Comparison of ENCODE assay signal across 20 cellular contexts in the genomic region with DNA sequence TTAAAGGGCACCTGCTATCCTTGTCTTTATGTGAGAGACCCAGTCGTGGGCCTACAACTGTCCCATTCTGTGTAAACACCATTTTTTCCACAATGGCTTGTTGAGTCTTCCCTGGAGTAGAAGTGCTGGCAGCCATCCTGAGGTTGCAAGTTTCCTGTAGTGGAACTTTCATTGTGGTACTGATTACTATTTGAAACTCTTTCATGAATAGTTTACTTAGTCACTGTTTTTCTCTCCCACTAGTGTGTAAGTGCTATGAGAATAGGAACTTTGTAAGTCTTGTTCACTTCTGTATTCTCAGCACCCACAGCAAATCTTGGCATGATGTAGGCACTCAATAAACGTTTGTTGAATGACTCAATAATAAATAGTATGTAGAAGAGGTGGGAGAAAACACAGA. TPM values are rescaled to one million over a fixed set of nuclear protein-coding genes. Genes with fewer than 3 reads are reported as not detected.
DNase-seq lines count a peak whose midpoint lies in the region; TF ChIP-seq lines count a peak whose summit lies in the region.
"Had no signal": no experiment of that assay in that cellular context is flagged by ENCODE, and none has a peak within 500 bp of the region (broad histone marks: within the 10 kb centered on the region; RNA-seq: fewer than 3 reads in every experiment).

No MANE protein-coding gene starts in this region.

- no peaks in the 10 kb centered on the region for H3K9me3 ChIP-seq in smooth muscle cell (replicated peaks; ENCODE audit: low read depth)
- H3K9me3 ChIP-seq: Peyer's patch had no signal

- H3K9ac ChIP-seq in smooth muscle cell (ENCODE audit: low read depth), result no peak overlapping the region

- H3K4me2 ChIP-seq in smooth muscle cell, result no peak overlapping the region

- in situ Hi-C loops in astrocyte of the spinal cord (cut with HindIII; ENCODE audit: low sequenced_read_pairs), result no loop called here

- TF ChIP-seq CTCF in astrocyte of the spinal cord (IDR thresholded peaks at IDR 0.05; ENCODE audit: low read depth, low read length) (no peak), smooth muscle cell (IDR thresholded peaks at IDR 0.05; ENCODE audit: borderline replicate concordance, insufficient read depth, poor library complexity, severe bottlenecking) (no peak)

- H3K79me2 ChIP-seq in smooth muscle cell (ENCODE audit: low read depth), result peaks cover 94% of the 10 kb centered on the region

- no peaks in the 10 kb centered on the region for H3K27me3 ChIP-seq in smooth muscle cell (ENCODE audit: low read depth)
- H3K27me3 ChIP-seq: Peyer's patch had no signal

- DNase-seq in NCI-H69 (lab: John Stamatoyannopoulos, UW) (peak; percentile 9), astrocyte of the spinal cord (ENCODE audit: low read depth, low spot score) (peak; percentile 71), foreskin melanocyte (peak; percentile 68), smooth muscle cell (lab: John Stamatoyannopoulos, UW; ENCODE audit: unreplicated experiment) (no peak), AG20443 (ENCODE audit: low spot score) (no peak), DMS79 treated with DMSO at 0.1 percent for 48 hours (lab: John Stamatoyannopoulos, UW) (no peak), NCI-H510A (lab: John Stamatoyannopoulos, UW) (no peak)
- no peak for DNase-seq in activated naive CD4-positive, alpha-beta T cell treated with anti-CD3 and anti-CD28 coated beads, Interleukin-2, amount 50 U/mL, for 16 hours
- DNase-seq: CD8-positive, alpha-beta T cell; KG1; NCI-H1048; NCI-H1436 treated with DMSO at 0.1 percent for 48 hours; NCI-H2029 treated with DMSO at 0.1 percent for 48 hours; NCI-H2171 treated with DMSO at 0.1 percent for 48 hours; NCI-H510A treated with DMSO at 0.1 percent for 48 hours; Peyer's patch; Right ventricle myocardium superior had no signal

- H2AFZ ChIP-seq in smooth muscle cell (ENCODE audit: low read depth), result no peak overlapping the region

- 52% methylated on average over 2 of the region's 2 CpGs for WGBS in smooth muscle cell (ENCODE audit: low lambda C conversion rate)

- H4K20me1 ChIP-seq in smooth muscle cell (ENCODE audit: low read depth), result no peaks in the 10 kb centered on the region

- peak overlapping the region; percentile 5 for H3K27ac ChIP-seq in smooth muscle cell (ENCODE audit: low read depth)
- H3K27ac ChIP-seq: Peyer's patch had no signal

- H3K4me1 ChIP-seq in smooth muscle cell (ENCODE audit: low read depth), result peaks cover 30% of the 10 kb centered on the region

- H3F3A ChIP-seq in smooth muscle cell (ENCODE audit: low read depth), result peaks cover 4% of the 10 kb centered on the region

- H3K36me3 ChIP-seq in smooth muscle cell (ENCODE audit: low read depth), result no peaks in the 10 kb centered on the region
- H3K36me3 ChIP-seq: Peyer's patch had no signal

- H3K4me3 ChIP-seq in astrocyte of the spinal cord (ENCODE audit: low read depth, low read length) (no peak overlapping the region), smooth muscle cell (no peak overlapping the region)
- H3K4me3 ChIP-seq: Peyer's patch had no signal

RNA-seq across cellular contexts. Expression of a gene that starts 48.6 kb away (rescaled TPM):
- total RNA-seq in smooth muscle cell, result 106 and 129 TPM in 2 replicates
- polyA plus RNA-seq in smooth muscle cell, result 62.8 and 88.1 TPM in 2 replicates
- total RNA-seq: CD8-positive, alpha-beta T cell; G401; HepG2; MCF 10A had no signal

Comparison
In these comparisons a context has a peak if more than half of its experiments do, and no peak if none do; other contexts are left out.
1. DNase-seq: peak in NCI-H69 (single experiment), astrocyte of the spinal cord (single experiment) and foreskin melanocyte (single experiment); none in smooth muscle cell (single experiment), AG20443 (single experiment), activated naive CD4-positive, alpha-beta T cell treated with anti-CD3 and anti-CD28 coated beads, Interleukin-2, amount 50 U/mL, for 16 hours (single experiment), DMS79 treated with DMSO at 0.1 percent for 48 hours (single experiment) and NCI-H510A (single experiment).